Comparison of ENCODE assay signal across 2 cellular contexts in the genomic region with DNA sequence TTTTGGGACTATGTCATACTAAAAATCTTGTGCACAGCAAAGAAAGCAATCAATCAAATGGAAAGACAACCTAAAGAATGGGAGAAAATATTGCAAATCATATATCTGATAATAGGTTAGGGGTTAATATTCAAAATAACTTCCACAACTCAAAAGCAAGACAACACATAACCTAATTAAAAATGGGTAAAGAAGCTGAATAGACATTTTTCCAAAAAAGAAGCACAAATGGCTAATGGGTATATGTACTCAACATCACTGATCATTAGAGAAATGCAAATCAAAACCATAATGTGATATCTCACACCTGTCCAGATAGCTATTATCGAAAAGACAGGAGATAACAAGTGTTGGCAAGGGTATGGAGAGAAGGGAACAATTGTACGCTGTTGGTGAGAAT.
A peak's percentile ranks its signal among the peaks of the same experiment; 100 is the strongest.
TF ChIP-seq lines count a peak whose summit lies in the region.

No MANE protein-coding gene starts in this region.

TF ChIP-seq in A549, 52 proteins besides CTCF, POLR2A, EP300 and RAD21:
- TF ChIP-seq FOSL2 (IDR thresholded peaks at IDR 0.05) (no peak), FOSL2 (CRISPR knock-in tag; IDR thresholded peaks at IDR 0.05) (no peak), ESRRA (IDR thresholded peaks at IDR 0.05; ENCODE audit: borderline replicate concordance, low read length) (no peak), MAFK (IDR thresholded peaks at IDR 0.05; ENCODE audit: partially characterized antibody) (peak; percentile 24), ZC3H11A (IDR thresholded peaks at IDR 0.05) (no peak), SMC3 (IDR thresholded peaks at IDR 0.05) (no peak), CBX8 (IDR thresholded peaks at IDR 0.05) (no peak), HOXB5 (CRISPR knock-in tag; IDR thresholded peaks at IDR 0.05) (no peak)
TF ChIP-seq in A549: peak in this region for 1.

TF ChIP-seq in K562, 482 proteins besides CTCF, POLR2A, EP300 and RAD21:
- TF ChIP-seq, protein P1, sequence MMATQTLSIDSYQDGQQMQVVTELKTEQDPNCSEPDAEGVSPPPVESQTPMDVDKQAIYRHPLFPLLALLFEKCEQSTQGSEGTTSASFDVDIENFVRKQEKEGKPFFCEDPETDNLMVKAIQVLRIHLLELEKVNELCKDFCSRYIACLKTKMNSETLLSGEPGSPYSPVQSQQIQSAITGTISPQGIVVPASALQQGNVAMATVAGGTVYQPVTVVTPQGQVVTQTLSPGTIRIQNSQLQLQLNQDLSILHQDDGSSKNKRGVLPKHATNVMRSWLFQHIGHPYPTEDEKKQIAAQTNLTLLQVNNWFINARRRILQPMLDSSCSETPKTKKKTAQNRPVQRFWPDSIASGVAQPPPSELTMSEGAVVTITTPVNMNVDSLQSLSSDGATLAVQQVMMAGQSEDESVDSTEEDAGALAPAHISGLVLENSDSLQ (IDR thresholded peaks at IDR 0.05): 0 out of 2 replicates have a peak, but pooled peaks have one; percentile 10
- TF ChIP-seq, protein P2, sequence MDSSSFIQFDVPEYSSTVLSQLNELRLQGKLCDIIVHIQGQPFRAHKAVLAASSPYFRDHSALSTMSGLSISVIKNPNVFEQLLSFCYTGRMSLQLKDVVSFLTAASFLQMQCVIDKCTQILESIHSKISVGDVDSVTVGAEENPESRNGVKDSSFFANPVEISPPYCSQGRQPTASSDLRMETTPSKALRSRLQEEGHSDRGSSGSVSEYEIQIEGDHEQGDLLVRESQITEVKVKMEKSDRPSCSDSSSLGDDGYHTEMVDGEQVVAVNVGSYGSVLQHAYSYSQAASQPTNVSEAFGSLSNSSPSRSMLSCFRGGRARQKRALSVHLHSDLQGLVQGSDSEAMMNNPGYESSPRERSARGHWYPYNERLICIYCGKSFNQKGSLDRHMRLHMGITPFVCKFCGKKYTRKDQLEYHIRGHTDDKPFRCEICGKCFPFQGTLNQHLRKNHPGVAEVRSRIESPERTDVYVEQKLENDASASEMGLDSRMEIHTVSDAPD (CRISPR knock-in tag; IDR thresholded peaks at IDR 0.05): no peak
- TF ChIP-seq ZNF316 (IDR thresholded peaks at IDR 0.05) (peak; percentile 83), C11orf30 (IDR thresholded peaks at IDR 0.05; ENCODE audit: low read depth) (peak; percentile 66; the same call in 1 of the 2 replicates)
TF ChIP-seq in K562: peak in this region for 3.
